17 cellular contexts compared by ENCODE assay signal in genomic region chr12:88453323-88453722, GRCh38.
A peak's percentile ranks its signal among the peaks of the same experiment; 100 is the strongest.
DNase-seq lines count a peak whose midpoint lies in the region; ATAC-seq, FAIRE-seq and TF ChIP-seq lines count a peak whose summit lies in the region.
"Had no signal": no experiment of that assay in that cellular context is flagged by ENCODE, and none has a peak within 500 bp of the region (broad histone marks: within the 10 kb centered on the region; RNA-seq: fewer than 3 reads in every experiment).

No MANE protein-coding gene starts in this region.

- no peak overlapping the region for H3K27ac Mint-ChIP-seq in astrocyte (ENCODE audit: unreplicated experiment)
- no peak overlapping the region for H3K27ac Mint-ChIP-seq in stimulated activated naive CD8-positive, alpha-beta T cell treated with anti-CD3 and anti-CD28 coated beads, Interleukin-15, amount 100 ng/mL, for 72 hours
- H3K27ac Mint-ChIP-seq: CD4-positive, alpha-beta T cell had no signal

- no peak overlapping the region for H3K4me3 Mint-ChIP-seq in astrocyte (ENCODE audit: unreplicated experiment)
- no peak overlapping the region for H3K4me3 Mint-ChIP-seq in stimulated activated naive CD8-positive, alpha-beta T cell treated with anti-CD3 and anti-CD28 coated beads, Interleukin-15, amount 100 ng/mL, for 72 hours
- H3K4me3 Mint-ChIP-seq: CD4-positive, alpha-beta T cell had no signal

- H3K36me3 ChIP-seq in astrocyte (ENCODE audit: insufficient read depth, low read length) = no peaks in the 10 kb centered on the region
- no peaks in the 10 kb centered on the region for H3K36me3 ChIP-seq in skeletal muscle satellite cell (ENCODE audit: insufficient read depth, low read length)
- H3K36me3 ChIP-seq: MG63, Peyer's patch had no signal

- DNase-seq in HCEC 1CT (peak; percentile 51), astrocyte (ENCODE audit: low read depth) (peak; percentile 36), fibroblast of peridontal ligament (ENCODE audit: extremely low read depth) (peak; percentile 64), NCI-H1048 (lab: John Stamatoyannopoulos, UW) (no peak), germinal center (ENCODE audit: low spot score) (no peak), GM12891 (ENCODE audit: insufficient read length, low spot score) (no peak)
- no peak for DNase-seq in stimulated activated naive CD8-positive, alpha-beta T cell treated with anti-CD3 and anti-CD28 coated beads, Interleukin-15, amount 100 ng/mL, for 72 hours
- DNase-seq: Calu3; CD4-positive, alpha-beta T cell; DMS79 treated with DMSO at 0.1 percent for 48 hours; MG63; NCI-H1694 treated with DMSO at 0.1 percent for 48 hours; NCI-H446 treated with DMSO at 0.1 percent for 48 hours; Peyer's patch; SHP77 had no signal

- H3K4me1 Mint-ChIP-seq in astrocyte (ENCODE audit: low read depth, unreplicated experiment) = peaks cover 6% of the 10 kb centered on the region
- no peaks in the 10 kb centered on the region for H3K4me1 Mint-ChIP-seq in stimulated activated naive CD8-positive, alpha-beta T cell treated with anti-CD3 and anti-CD28 coated beads, Interleukin-15, amount 100 ng/mL, for 72 hours

- no peaks in the 10 kb centered on the region for H3K36me3 Mint-ChIP-seq in astrocyte (ENCODE audit: low read depth, unreplicated experiment)

- no peak overlapping the region for H2AFZ ChIP-seq in astrocyte (ENCODE audit: low read depth, low read length)

- H3K4me2 ChIP-seq in astrocyte (ENCODE audit: low read length) (peak overlapping the region; percentile 11), skeletal muscle satellite cell (ENCODE audit: low read length) (peak overlapping the region; percentile 2)
- H3K4me2 ChIP-seq: KMS-11 had no signal

- no peak for ATAC-seq in stimulated activated naive CD8-positive, alpha-beta T cell treated with anti-CD3 and anti-CD28 coated beads, Interleukin-15, amount 100 ng/mL, for 72 hours

- H3K9ac ChIP-seq in astrocyte (ENCODE audit: low read length) = no peak overlapping the region
- H3K9ac ChIP-seq in skeletal muscle satellite cell (ENCODE audit: low read depth, low read length) = no peak overlapping the region
- H3K9ac ChIP-seq: KMS-11 had no signal

- no peaks in the 10 kb centered on the region for H3K4me1 ChIP-seq in astrocyte (ENCODE audit: insufficient read depth, low read length)
- H3K4me1 ChIP-seq in skeletal muscle satellite cell (ENCODE audit: control insufficient read depth, insufficient read depth, low read length) = peaks cover 18% of the 10 kb centered on the region
- H3K4me1 ChIP-seq: Peyer's patch had no signal

- TF ChIP-seq CTCF in astrocyte (IDR thresholded peaks at IDR 0.05; ENCODE audit: insufficient read depth, low read depth, low read length) = no peak

- no peak for FAIRE-seq in astrocyte (lab: Jason Lieb, UNC)
- FAIRE-seq in GM12891 (lab: Jason Lieb, UNC) = no peak

- H3K27me3 ChIP-seq in astrocyte (ENCODE audit: insufficient read depth, low read length) = no peaks in the 10 kb centered on the region
- no peaks in the 10 kb centered on the region for H3K27me3 ChIP-seq in skeletal muscle satellite cell (ENCODE audit: control insufficient read depth, insufficient read depth, low read length)
- H3K27me3 ChIP-seq: MG63, Peyer's patch had no signal

- H3K9me3 Mint-ChIP-seq in astrocyte (ENCODE audit: unreplicated experiment) = peaks cover 3% of the 10 kb centered on the region
- H3K9me3 Mint-ChIP-seq in stimulated activated naive CD8-positive, alpha-beta T cell treated with anti-CD3 and anti-CD28 coated beads, Interleukin-15, amount 100 ng/mL, for 72 hours = no peaks in the 10 kb centered on the region
- H3K9me3 Mint-ChIP-seq: CD4-positive, alpha-beta T cell had no signal

- no peak overlapping the region for H3K27ac ChIP-seq in astrocyte (ENCODE audit: low read depth, low read length)
- H3K27ac ChIP-seq: KMS-11, Peyer's patch had no signal

- TF ChIP-seq POLR2A in GM12891 (IDR thresholded peaks at IDR 0.05; ENCODE audit: low read depth, low read length) = no peak

- no peaks in the 10 kb centered on the region for H3K9me3 ChIP-seq in astrocyte (ENCODE audit: insufficient read depth, low read depth, low read length)
- no peaks in the 10 kb centered on the region for H3K9me3 ChIP-seq in skeletal muscle satellite cell (replicated peaks; ENCODE audit: low read length)
- H3K9me3 ChIP-seq: MG63, Peyer's patch had no signal

- no peaks in the 10 kb centered on the region for H3K79me2 ChIP-seq in astrocyte (ENCODE audit: insufficient read depth, low read length)

- H3K4me3 ChIP-seq in astrocyte (ENCODE audit: insufficient read depth, low read depth, low read length) (no peak overlapping the region), skeletal muscle satellite cell (ENCODE audit: low read length) (no peak overlapping the region)
- H3K4me3 ChIP-seq: MG63, Peyer's patch had no signal

- no peaks in the 10 kb centered on the region for H4K20me1 ChIP-seq in astrocyte (ENCODE audit: insufficient read depth, low read length)

- H3K27me3 Mint-ChIP-seq in astrocyte (ENCODE audit: low read depth, unreplicated experiment) = no peaks in the 10 kb centered on the region
- no peaks in the 10 kb centered on the region for H3K27me3 Mint-ChIP-seq in stimulated activated naive CD8-positive, alpha-beta T cell treated with anti-CD3 and anti-CD28 coated beads, Interleukin-15, amount 100 ng/mL, for 72 hours
- H3K27me3 Mint-ChIP-seq: CD4-positive, alpha-beta T cell had no signal

TF ChIP-seq in GM12891, 5 proteins besides CTCF, POLR2A, EP300 and RAD21:
- no peak for TF ChIP-seq POLR2AphosphoS5 (IDR thresholded peaks at IDR 0.05; ENCODE audit: low read depth, low read length)
- no peak for TF ChIP-seq SPI1 (IDR thresholded peaks at IDR 0.05; ENCODE audit: low read depth, low read length)
- no peak for TF ChIP-seq PAX5 (IDR thresholded peaks at IDR 0.05; ENCODE audit: insufficient read depth, low read length, severe bottlenecking)
- no peak for TF ChIP-seq TAF1 (IDR thresholded peaks at IDR 0.05; ENCODE audit: low read depth, low read length)
- TF ChIP-seq POU2F2 (IDR thresholded peaks at IDR 0.05; ENCODE audit: low read depth, low read length) = no peak

Comparison
In these comparisons a context has a peak if more than half of its experiments do, and no peak if none do; other contexts are left out.
1. DNase-seq: peak in HCEC 1CT (single experiment), astrocyte (single experiment) and fibroblast of peridontal ligament (single experiment); none in NCI-H1048 (single experiment), germinal center (single experiment), stimulated activated naive CD8-positive, alpha-beta T cell treated with anti-CD3 and anti-CD28 coated beads, Interleukin-15, amount 100 ng/mL, for 72 hours (0 of 2) and GM12891 (single experiment).